Comparison of ENCODE assay signal across 31 cellular contexts in the genomic region with DNA sequence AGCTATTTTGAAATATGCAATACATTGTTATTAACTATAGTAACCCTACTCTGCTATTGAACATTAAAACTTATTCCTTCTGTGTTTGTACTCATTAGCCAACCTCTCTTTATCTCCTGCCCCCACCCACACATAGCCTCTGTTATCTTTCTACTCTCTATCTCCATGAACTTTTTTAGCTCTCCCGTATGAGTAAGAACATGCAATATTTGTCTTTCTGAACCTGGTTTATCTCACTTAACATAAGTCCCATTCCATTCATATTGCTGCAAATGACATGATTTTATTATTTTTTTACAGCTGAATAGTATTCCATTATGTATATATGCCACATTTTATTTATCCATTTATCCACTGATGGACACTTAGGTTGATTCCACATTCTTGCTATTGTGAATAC.
"Had no signal": no experiment of that assay in that cellular context is flagged by ENCODE, and none has a peak within 500 bp of the region (broad histone marks: within the 10 kb centered on the region; RNA-seq: fewer than 3 reads in every experiment).

No MANE protein-coding gene starts in this region.

- H3K27ac Mint-ChIP-seq: activated CD4-positive, alpha-beta T cell treated with anti-CD3 and anti-CD28 coated beads, Interleukin-2, amount 10 ng/mL, durations not matched to agents 24 days and 14 days; activated CD8-positive, alpha-beta T cell treated with anti-CD3 and anti-CD28 coated beads for 36 hours; activated naive CD8-positive, alpha-beta T cell treated with anti-CD3 and anti-CD28 coated beads for 36 hours; activated T-helper 17 cell treated with anti-CD3 and anti-CD28 coated beads, Interleukin-2, amount 50 U/mL, for 72 hours had no signal

- H3K4me1 ChIP-seq: breast epithelium had no signal

- H3K36me3 ChIP-seq: ascending aorta, breast epithelium, MG63, WERI-Rb-1 had no signal

- H3K27ac ChIP-seq: ascending aorta, body of pancreas, breast epithelium, PC-9, WERI-Rb-1 had no signal

- H3K4me3 Mint-ChIP-seq: activated CD4-positive, alpha-beta T cell treated with anti-CD3 and anti-CD28 coated beads, Interleukin-2, amount 10 ng/mL, durations not matched to agents 24 days and 14 days; activated CD8-positive, alpha-beta T cell treated with anti-CD3 and anti-CD28 coated beads for 36 hours; activated naive CD8-positive, alpha-beta T cell treated with anti-CD3 and anti-CD28 coated beads for 36 hours; activated T-cell treated with anti-CD3 and anti-CD28 coated beads, Interleukin-2, amount 50 U/mL, for 72 hours; activated T-helper 17 cell treated with anti-CD3 and anti-CD28 coated beads, Interleukin-2, amount 50 U/mL, for 72 hours had no signal

- H3K27me3 Mint-ChIP-seq: activated CD4-positive, alpha-beta T cell treated with anti-CD3 and anti-CD28 coated beads, Interleukin-2, amount 10 ng/mL, durations not matched to agents 24 days and 14 days; activated CD8-positive, alpha-beta T cell treated with anti-CD3 and anti-CD28 coated beads for 36 hours; activated naive CD8-positive, alpha-beta T cell treated with anti-CD3 and anti-CD28 coated beads for 36 hours; activated T-helper 17 cell treated with anti-CD3 and anti-CD28 coated beads, Interleukin-2, amount 50 U/mL, for 72 hours had no signal

- ATAC-seq: activated CD8-positive, alpha-beta T cell treated with anti-CD3 and anti-CD28 coated beads for 36 hours; activated T-cell treated with anti-CD3 and anti-CD28 coated beads, Interleukin-2, amount 50 U/mL, for 72 hours; activated T-helper 17 cell treated with anti-CD3 and anti-CD28 coated beads, Interleukin-2, amount 50 U/mL, for 72 hours; body of pancreas had no signal

- H3K27me3 ChIP-seq: ascending aorta, body of pancreas, breast epithelium, MG63 had no signal

- H3K9me3 ChIP-seq: body of pancreas, breast epithelium had no signal

- H3K4me3 ChIP-seq: ascending aorta, body of pancreas, breast epithelium, MG63, PC-9 had no signal

- DNase-seq: activated CD4-positive, alpha-beta T cell treated with anti-CD3 and anti-CD28 coated beads, Interleukin-2, amount 10 ng/mL, durations not matched to agents 24 days and 14 days; activated CD4-positive, alpha-beta T cell treated with anti-CD3 and anti-CD28 coated beads, Interleukin-2, amount 50 U/mL, for 4 hours; activated CD8-positive, alpha-beta T cell treated with anti-CD3 and anti-CD28 coated beads for 36 hours; activated effector memory CD4-positive, alpha-beta T cell treated with anti-CD3 and anti-CD28 coated beads, Interleukin-2, amount 50 U/mL, for 16 hours; activated naive CD4-positive, alpha-beta T cell; activated naive CD4-positive, alpha-beta T cell treated with anti-CD3 and anti-CD28 coated beads, Interleukin-2, amount 50 U/mL, for 16 hours; activated naive CD8-positive, alpha-beta T cell treated with anti-CD3 and anti-CD28 coated beads for 36 hours; activated T-cell treated with anti-CD3 and anti-CD28 coated beads, Interleukin-2, amount 50 U/mL, for 1 hour; activated T-cell treated with anti-CD3 and anti-CD28 coated beads, Interleukin-2, amount 50 U/mL, for 72 hours; amygdala; body of pancreas; Karpas-422; MG63; NCI-H1048; NCI-H1105 treated with DMSO at 0.1 percent for 48 hours; NCI-H1436 treated with DMSO at 0.1 percent for 48 hours; NCI-H1694 treated with DMSO at 0.1 percent for 48 hours; NCI-H2029; NCI-H510A; NCI-H526; NCI-H748 treated with DMSO at 0.1 percent for 48 hours; NK-92 treated with Interleukin-12 subunit alpha and Interleukin-12 subunit beta, amount 100 ng/mL, for 24 hours; PC-9; Right ventricle myocardium superior; SW 1271; T-helper 1 cell; T1000; WERI-Rb-1 had no signal
